11 cellular contexts compared by ENCODE assay signal in genomic region chr3:104437131-104437750, GRCh38.
DNase-seq lines count a peak whose midpoint lies in the region; ATAC-seq and TF ChIP-seq lines count a peak whose summit lies in the region.
"Had no signal": no experiment of that assay in that cellular context is flagged by ENCODE, and none has a peak within 500 bp of the region (broad histone marks: within the 10 kb centered on the region; RNA-seq: fewer than 3 reads in every experiment).

No MANE protein-coding gene starts in this region.

- H3K27ac ChIP-seq in caudate nucleus (ENCODE audit: low read depth, low read length) (peak overlapping the region; percentile 85), left lung (no peak overlapping the region)
- H3K27ac ChIP-seq: BLaER1 had no signal

- no peaks in the 10 kb centered on the region for H3K36me3 ChIP-seq in left lung
- H3K36me3 ChIP-seq: BLaER1 had no signal

- no peak for TF ChIP-seq CTCF in left lung (IDR thresholded peaks at IDR 0.05)

- no peaks in the 10 kb centered on the region for H3K4me1 Mint-ChIP-seq in T-helper 17 cell
- H3K4me1 Mint-ChIP-seq: activated CD8-positive, alpha-beta memory T cell treated with anti-CD3 and anti-CD28 coated beads, Interleukin-2, amount 10 ng/mL, durations not matched to agents 7 days and 5 days had no signal

- no peak overlapping the region for H3K4me3 ChIP-seq in left lung
- H3K4me3 ChIP-seq: BLaER1 had no signal

- peaks cover 9% of the 10 kb centered on the region for H3K27me3 Mint-ChIP-seq in T-helper 17 cell
- H3K27me3 Mint-ChIP-seq: activated CD8-positive, alpha-beta memory T cell treated with anti-CD3 and anti-CD28 coated beads, Interleukin-2, amount 10 ng/mL, durations not matched to agents 7 days and 5 days had no signal

- no peak overlapping the region for H3K27ac Mint-ChIP-seq in T-helper 17 cell
- H3K27ac Mint-ChIP-seq: activated CD8-positive, alpha-beta memory T cell treated with anti-CD3 and anti-CD28 coated beads, Interleukin-2, amount 10 ng/mL, durations not matched to agents 7 days and 5 days had no signal

- ATAC-seq in Right ventricle myocardium superior (ENCODE audit: poor library complexity) = peak; percentile 93
- ATAC-seq in left lung = peak; percentile 56
- ATAC-seq in T-helper 17 cell = no peak
- no peak for ATAC-seq in GM18907 (IDR thresholded peaks at IDR 0.05; ENCODE audit: unreplicated experiment)
- ATAC-seq in HG03432 (IDR thresholded peaks at IDR 0.05; ENCODE audit: unreplicated experiment) = no peak
- ATAC-seq: activated CD8-positive, alpha-beta memory T cell treated with anti-CD3 and anti-CD28 coated beads, Interleukin-2, amount 10 ng/mL, durations not matched to agents 7 days and 5 days had no signal

- DNase-seq in Right ventricle myocardium superior = no peak
- no peak for DNase-seq in cardiac septum (ENCODE audit: low spot score)
- peak in 4 of 61 donors; percentile 8 to 12 (median 10) for DNase-seq in caudate nucleus (lab: John Stamatoyannopoulos, UW)
- DNase-seq in left lung = no peak
- DNase-seq in T-helper 17 cell = no peak
- no peak for DNase-seq in NCI-H1930 (lab: John Stamatoyannopoulos, UW)
- DNase-seq: activated CD8-positive, alpha-beta memory T cell treated with anti-CD3 and anti-CD28 coated beads, Interleukin-2, amount 10 ng/mL, durations not matched to agents 7 days and 5 days; dermis blood vessel endothelial cell had no signal

- no peaks in the 10 kb centered on the region for H3K4me1 ChIP-seq in left lung
- H3K4me1 ChIP-seq: BLaER1 had no signal

- intact Hi-C loops in Right ventricle myocardium superior (cut with DNase I) = no loop called here
- intact Hi-C loops in cardiac septum (cut with DNase I) = no loop called here
- intact Hi-C loops in left lung (cut with DNase I) = no loop called here

- H3K27me3 ChIP-seq in left lung = no peaks in the 10 kb centered on the region
- H3K27me3 ChIP-seq: BLaER1 had no signal

- H3K9me3 ChIP-seq in left lung = no peaks in the 10 kb centered on the region
- H3K9me3 ChIP-seq in T-helper 17 cell (ENCODE audit: control insufficient read depth, low read length, poor library complexity, severe bottlenecking) = no peaks in the 10 kb centered on the region
- H3K9me3 ChIP-seq: BLaER1 had no signal

- H3K4me3 Mint-ChIP-seq in T-helper 17 cell = no peak overlapping the region
- H3K4me3 Mint-ChIP-seq: activated CD8-positive, alpha-beta memory T cell treated with anti-CD3 and anti-CD28 coated beads, Interleukin-2, amount 10 ng/mL, durations not matched to agents 7 days and 5 days had no signal

- no peaks in the 10 kb centered on the region for H3K36me3 Mint-ChIP-seq in T-helper 17 cell (ENCODE audit: low read depth)
- H3K36me3 Mint-ChIP-seq: activated CD8-positive, alpha-beta memory T cell treated with anti-CD3 and anti-CD28 coated beads, Interleukin-2, amount 10 ng/mL, durations not matched to agents 7 days and 5 days had no signal

Comparison
In these comparisons a context has a peak if more than half of its experiments do, and no peak if none do; other contexts are left out.
1. ATAC-seq: peak in Right ventricle myocardium superior (single experiment) and left lung (single experiment); none in T-helper 17 cell (single experiment), GM18907 (single experiment) and HG03432 (single experiment).